Comparison of ENCODE assay signal across 9 cellular contexts in genomic region chr11:85810521-85810870, GRCh38. TPM values are rescaled to one million over a fixed set of nuclear protein-coding genes. Genes with fewer than 3 reads are reported as not detected.
DNase-seq lines count a peak whose midpoint lies in the region; ATAC-seq and TF ChIP-seq lines count a peak whose summit lies in the region.
"Had no signal": no experiment of that assay in that cellular context is flagged by ENCODE, and none has a peak within 500 bp of the region (broad histone marks: within the 10 kb centered on the region; RNA-seq: fewer than 3 reads in every experiment).

No MANE protein-coding gene starts in this region.

- H3K27me3 Mint-ChIP-seq in activated T-cell treated with anti-CD3 and anti-CD28 coated beads, Interleukin-2, amount 50 U/mL, for 24 hours = no peaks in the 10 kb centered on the region
- peaks cover 6% of the 10 kb centered on the region for H3K27me3 Mint-ChIP-seq in brain

- H3K36me3 ChIP-seq in lower lobe of right lung = no peaks in the 10 kb centered on the region
- H3K36me3 ChIP-seq in transverse colon = no peaks in the 10 kb centered on the region

- H3K9me3 Mint-ChIP-seq in activated T-cell treated with anti-CD3 and anti-CD28 coated beads, Interleukin-2, amount 50 U/mL, for 24 hours = no peaks in the 10 kb centered on the region
- H3K9me3 Mint-ChIP-seq in brain = no peaks in the 10 kb centered on the region

- TF ChIP-seq CTCF in brain (conservative IDR thresholded peaks at IDR 0.05) = no peak
- no peak for TF ChIP-seq CTCF in lower lobe of right lung (IDR thresholded peaks at IDR 0.05)
- no peak for TF ChIP-seq CTCF in transverse colon (IDR thresholded peaks at IDR 0.05)

- no peak for DNase-seq in activated T-cell treated with anti-CD3 and anti-CD28 coated beads, Interleukin-2, amount 50 U/mL, for 24 hours
- DNase-seq in activated T-cell treated with anti-CD3 and anti-CD28 coated beads, Interleukin-2, amount 50 U/mL, for 1 hour = no peak
- DNase-seq in lower lobe of right lung (no peak), transverse colon (no peak), DMS79 treated with DMSO at 0.1 percent for 48 hours (lab: John Stamatoyannopoulos, UW) (no peak), kidney glomerular epithelial cell (lab: John Stamatoyannopoulos, UW) (no peak)
- DNase-seq: DND-41 had no signal

- peak overlapping the region; percentile 79 for H3K27ac Mint-ChIP-seq in activated T-cell treated with anti-CD3 and anti-CD28 coated beads, Interleukin-2, amount 50 U/mL, for 24 hours
- H3K27ac Mint-ChIP-seq in brain = peak overlapping the region in 2 of 5 experiments; percentile 31 to 46

- no peaks in the 10 kb centered on the region for H3K36me3 Mint-ChIP-seq in activated T-cell treated with anti-CD3 and anti-CD28 coated beads, Interleukin-2, amount 50 U/mL, for 24 hours (ENCODE audit: low read depth)
- H3K36me3 Mint-ChIP-seq in brain = no peaks in the 10 kb centered on the region

- in situ Hi-C loops in transverse colon (cut with MboI; ENCODE audit: low pct_ligation_motif_present in 1 of 4, low pct_unique_long_range_greater_than_20kb in 1 of 4, low sequenced_read_pairs in 3 of 4) = no loop called here

- H3K27me3 ChIP-seq in lower lobe of right lung (ENCODE audit: low read depth) (no peaks in the 10 kb centered on the region), transverse colon (no peaks in the 10 kb centered on the region)

- 3 to 6% methylated on average over 3 to 10 of the region's 10 CpGs for WGBS in transverse colon (ENCODE audit: low coverage in 1 of 2), 2 donors

- intact Hi-C loops in lower lobe of right lung (cut with DNase I) (no loop called here), transverse colon (cut with DNase I; ENCODE audit: low total_unique reads) (no loop called here)

- no peak for TF ChIP-seq POLR2A in transverse colon (IDR thresholded peaks at IDR 0.05)

- TF ChIP-seq EP300 in transverse colon (IDR thresholded peaks at IDR 0.05; ENCODE audit: low read depth) = no peak

- H3K27ac ChIP-seq in lower lobe of right lung (peak overlapping the region; percentile 61), transverse colon (peak overlapping the region; percentile 77 to 82 (median 81))

- H3K4me1 Mint-ChIP-seq in activated T-cell treated with anti-CD3 and anti-CD28 coated beads, Interleukin-2, amount 50 U/mL, for 24 hours (ENCODE audit: low read depth) = peaks cover 47% of the 10 kb centered on the region
- H3K4me1 Mint-ChIP-seq in brain = peaks cover 32% of the 10 kb centered on the region

- H3K4me3 ChIP-seq in lower lobe of right lung (peak overlapping the region; percentile 69), transverse colon (peak overlapping the region; percentile 52 to 96 (median 58))

- no peaks in the 10 kb centered on the region for H3K9me3 ChIP-seq in lower lobe of right lung
- H3K9me3 ChIP-seq in transverse colon = no peaks in the 10 kb centered on the region

- H3K4me1 ChIP-seq in lower lobe of right lung = peaks cover 14% of the 10 kb centered on the region
- H3K4me1 ChIP-seq in transverse colon = peaks cover 4 to 70% (median 17%) of the 10 kb centered on the region in 4 donors

- ATAC-seq in lower lobe of right lung (peak; percentile 9 to 13), HG03378 (IDR thresholded peaks at IDR 0.05; ENCODE audit: unreplicated experiment) (no peak)

- H3K4me3 Mint-ChIP-seq in activated T-cell treated with anti-CD3 and anti-CD28 coated beads, Interleukin-2, amount 50 U/mL, for 24 hours = peak overlapping the region; percentile 81
- peak overlapping the region; percentile 81 to 89 (median 84) for H3K4me3 Mint-ChIP-seq in brain

RNA-seq across cellular contexts. Expression of gene SYTL2, which starts 0.4 kb away (rescaled TPM):
- 5.1 TPM for polyA plus RNA-seq in brain (ENCODE audit: insufficient read depth, low read depth, low replicate concordance)
- 23.6 TPM for total RNA-seq in lower lobe of right lung
- total RNA-seq in transverse colon = 1,000 to 10,000 TPM in 1 of 4 donors, 100 to 1,000 TPM in 3; 140 to 1,280 (median 344) TPM

RNA-seq across cellular contexts. Expression of gene CCDC83, which starts 44.7 kb away (rescaled TPM):
- polyA plus RNA-seq in brain (ENCODE audit: insufficient read depth, low read depth, low replicate concordance) = not detected
- total RNA-seq in lower lobe of right lung (not detected), transverse colon (not detected)
